ENCODE assay signal across 9 cellular contexts in the genomic region with DNA sequence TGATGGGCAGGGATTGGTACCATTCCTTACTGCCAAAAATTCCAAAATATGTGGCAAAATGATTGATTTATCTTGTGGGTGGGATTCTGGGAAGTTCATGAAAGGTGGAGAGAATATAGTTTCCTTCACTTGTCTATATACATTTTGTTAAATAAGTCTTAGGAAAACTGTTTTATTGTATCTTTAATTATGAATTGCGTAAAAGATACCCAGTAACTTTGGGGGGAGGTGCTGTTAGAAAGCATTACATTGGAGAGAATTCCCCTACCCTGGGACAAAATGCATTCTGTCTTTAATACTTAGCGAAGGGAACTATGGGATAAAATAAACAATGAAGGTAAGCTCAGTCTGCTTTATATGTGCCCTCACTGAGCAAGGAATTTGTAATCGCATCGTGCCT. TPM values are rescaled to one million over a fixed set of nuclear protein-coding genes. Genes with fewer than 3 reads are reported as not detected.
A peak's percentile ranks its signal among the peaks of the same experiment; 100 is the strongest.
DNase-seq lines count a peak whose midpoint lies in the region; ATAC-seq and TF ChIP-seq lines count a peak whose summit lies in the region.
"Had no signal": no experiment of that assay in that cellular context is flagged by ENCODE, and none has a peak within 500 bp of the region (broad histone marks: within the 10 kb centered on the region; RNA-seq: fewer than 3 reads in every experiment).

No MANE protein-coding gene starts in this region.

- CTCF ChIA-PET in CD8-positive, alpha-beta T cell (lab: Charles Lee), result no interaction called here

- ATAC-seq in CD8-positive, alpha-beta T cell, result no peak
- no peak for ATAC-seq in effector memory CD8-positive, alpha-beta T cell (replicated peaks)
- no peak for ATAC-seq in GM18519 (IDR thresholded peaks at IDR 0.05; ENCODE audit: low FRiP score, unreplicated experiment)

- no peak for TF ChIP-seq CTCF in CD8-positive, alpha-beta T cell (IDR thresholded peaks at IDR 0.05)
- no peak for TF ChIP-seq CTCF in LNCaP clone FGC (IDR thresholded peaks at IDR 0.05; ENCODE audit: control insufficient read depth, extremely low read depth, insufficient read depth)

- H4K8ac ChIP-seq in neuronal stem cell (ENCODE audit: low read depth, low read length), result no peak overlapping the region

- H3K4me3 ChIP-seq in CD8-positive, alpha-beta T cell (ENCODE audit: low read depth, low read length), result no peak overlapping the region
- H3K4me3 ChIP-seq in LNCaP clone FGC (ENCODE audit: low read depth, low read length) (peak overlapping the region; percentile 98), neuronal stem cell (ENCODE audit: low read length in 2 of 2) (peak overlapping the region in 1 of 2 donors; percentile 31)

- peak overlapping the region; percentile 12 for H3K4me3 Mint-ChIP-seq in CD8-positive, alpha-beta T cell
- peak overlapping the region; percentile 39 to 49 for H3K4me3 Mint-ChIP-seq in effector memory CD8-positive, alpha-beta T cell

- H3K36me3 Mint-ChIP-seq in CD8-positive, alpha-beta T cell, result peaks cover 11% of the 10 kb centered on the region
- peaks cover 23% of the 10 kb centered on the region for H3K36me3 Mint-ChIP-seq in effector memory CD8-positive, alpha-beta T cell (ENCODE audit: insufficient read depth)

- H2BK12ac ChIP-seq in neuronal stem cell (ENCODE audit: low read length), result no peak overlapping the region

- no peaks in the 10 kb centered on the region for H3K27me3 Mint-ChIP-seq in CD8-positive, alpha-beta T cell (ENCODE audit: low read depth)
- H3K27me3 Mint-ChIP-seq in effector memory CD8-positive, alpha-beta T cell, result no peaks in the 10 kb centered on the region

- H2BK120ac ChIP-seq in neuronal stem cell (ENCODE audit: low read depth, low read length), result no peak overlapping the region

- no peaks in the 10 kb centered on the region for H3K27me3 ChIP-seq in CD8-positive, alpha-beta T cell (ENCODE audit: insufficient read depth, low read length)
- H3K27me3 ChIP-seq in neuronal stem cell (ENCODE audit: control insufficient read depth in 3 of 3, insufficient read depth in 3 of 3, low read depth in 1 of 3, low read length in 3 of 3), result no peaks in the 10 kb centered on the region

- no peak overlapping the region for H4K91ac ChIP-seq in neuronal stem cell (ENCODE audit: low read depth, low read length, poor library complexity)

- no peak overlapping the region for H3K4ac ChIP-seq in neuronal stem cell (ENCODE audit: low read length)

- no peak overlapping the region for H2AFZ ChIP-seq in neuronal stem cell (ENCODE audit: low read length)

- H3K36me3 ChIP-seq in CD8-positive, alpha-beta T cell (ENCODE audit: insufficient read depth, low read length), result no peaks in the 10 kb centered on the region
- H3K36me3 ChIP-seq in neuronal stem cell (replicated peaks in 1 of 2; ENCODE audit: control insufficient read depth in 2 of 2, insufficient read depth in 2 of 2, low read length in 2 of 2), result peaks cover 0 to 6% of the 10 kb centered on the region in 2 donors

- no peak overlapping the region for H2AK5ac ChIP-seq in neuronal stem cell (ENCODE audit: low read depth, low read length)

- no peak overlapping the region for H3K9ac ChIP-seq in neuronal stem cell (ENCODE audit: low read depth, low read length, poor library complexity)

- H3K9me3 ChIP-seq in CD8-positive, alpha-beta T cell (ENCODE audit: low read length), result no peaks in the 10 kb centered on the region
- H3K9me3 ChIP-seq in neuronal stem cell (replicated peaks in 1 of 2; ENCODE audit: control insufficient read depth in 2 of 2, insufficient read depth in 1 of 2, low read depth in 1 of 2, low read length in 2 of 2), result peaks cover 0 to 6% of the 10 kb centered on the region in 2 donors

- peak overlapping the region; percentile 73 for H3K27ac Mint-ChIP-seq in CD8-positive, alpha-beta T cell
- H3K27ac Mint-ChIP-seq in effector memory CD8-positive, alpha-beta T cell, result peak overlapping the region in 1 of 2 donors; percentile 33

- no peak overlapping the region for H3K27ac ChIP-seq in CD8-positive, alpha-beta T cell (ENCODE audit: low read depth, low read length)
- peak overlapping the region; percentile 98 for H3K27ac ChIP-seq in neuronal stem cell (replicated peaks; ENCODE audit: low read length)

- peak overlapping the region; percentile 46 for H3K4me2 ChIP-seq in neuronal stem cell (ENCODE audit: insufficient read depth, low read length, poor library complexity, severe bottlenecking)

- H2BK15ac ChIP-seq in neuronal stem cell (ENCODE audit: low read length), result no peak overlapping the region

- POLR2A ChIA-PET in CD8-positive, alpha-beta T cell (lab: Charles Lee), result interaction anchor here (1.0 to 1.4 kb wide), 2 partner anchors 20 to 49 kb away, joined by 3 to 4 read pairs; no protein-coding TSS in a partner anchor

- intact Hi-C loops in CD8-positive, alpha-beta T cell (cut with DNase I, micrococcal nuclease), result loop anchor here in 1 of 2 experiments (5.0 kb wide), 1 partner anchor 40 kb away; no protein-coding TSS in a partner anchor

- H3K9me3 Mint-ChIP-seq in CD8-positive, alpha-beta T cell, result no peaks in the 10 kb centered on the region
- no peaks in the 10 kb centered on the region for H3K9me3 Mint-ChIP-seq in effector memory CD8-positive, alpha-beta T cell

- no CpG with 5 or more reads among the region's 4 CpGs for WGBS in neuronal stem cell (ENCODE audit: extremely low coverage in 2 of 2, insufficient read length in 2 of 2, insufficient replicate concordance in 1 of 2), 2 donors

- no peak overlapping the region for H3K14ac ChIP-seq in neuronal stem cell (ENCODE audit: low read length)

- H3K18ac ChIP-seq in neuronal stem cell (ENCODE audit: low read length), result no peak overlapping the region

- H3K4me1 ChIP-seq in CD8-positive, alpha-beta T cell (ENCODE audit: insufficient read depth, low read length), result peaks cover 71% of the 10 kb centered on the region
- H3K4me1 ChIP-seq in neuronal stem cell (ENCODE audit: control insufficient read depth in 2 of 2, insufficient read depth in 1 of 2, low read depth in 1 of 2, low read length in 2 of 2), result peaks cover 6 to 39% of the 10 kb centered on the region in 2 donors

- no peak for DNase-seq in CD8-positive, alpha-beta T cell
- no peak for DNase-seq in LNCaP clone FGC (ENCODE audit: low read depth)
- no peak for DNase-seq in effector memory CD8-positive, alpha-beta T cell
- DNase-seq in neuronal stem cell (ENCODE audit: low spot score), result no peak
- DNase-seq in central memory CD4-positive, alpha-beta T cell, result no peak
- no peak for DNase-seq in D341Med (ENCODE audit: low spot score)
- DNase-seq in medulla oblongata (ENCODE audit: extremely low spot score), result no peak
- DNase-seq: stimulated activated CD4-positive, alpha-beta T cell treated with anti-CD3 and anti-CD28 coated beads, Interleukin-4, amount 100 ng/mL, for 4 hours had no signal

- H3K79me1 ChIP-seq in neuronal stem cell (ENCODE audit: low read depth, low read length), result no peaks in the 10 kb centered on the region

- no peak overlapping the region for H2BK5ac ChIP-seq in neuronal stem cell (ENCODE audit: low read length)

- H3K23ac ChIP-seq in neuronal stem cell (ENCODE audit: low read depth, low read length, poor library complexity), result no peak overlapping the region

- peaks cover 78% of the 10 kb centered on the region for H3K4me1 Mint-ChIP-seq in CD8-positive, alpha-beta T cell (ENCODE audit: low read depth)
- H3K4me1 Mint-ChIP-seq in effector memory CD8-positive, alpha-beta T cell (ENCODE audit: low read depth in 2 of 2), result peaks cover 54 to 69% of the 10 kb centered on the region in 2 donors

RNA-seq across cellular contexts. Expression of gene SETD5, which starts 4.6 kb away (rescaled TPM):
- total RNA-seq in CD8-positive, alpha-beta T cell, result 10 to 100 TPM; 56.7 to 58.9 TPM
- polyA plus RNA-seq in neuronal stem cell (2013, experiment 1 of 2), result 210 TPM
- 225 TPM for polyA plus RNA-seq in neuronal stem cell (2013, experiment 2 of 2)

RNA-seq across cellular contexts. Expression of gene THUMPD3, which starts 39.1 kb away (rescaled TPM):
- 10 to 100 TPM; 84.1 to 84.3 TPM for total RNA-seq in CD8-positive, alpha-beta T cell
- 29.3 TPM for polyA plus RNA-seq in neuronal stem cell (2013, experiment 1 of 2)
- 27.9 TPM for polyA plus RNA-seq in neuronal stem cell (2013, experiment 2 of 2)
